In the genomic region with DNA sequence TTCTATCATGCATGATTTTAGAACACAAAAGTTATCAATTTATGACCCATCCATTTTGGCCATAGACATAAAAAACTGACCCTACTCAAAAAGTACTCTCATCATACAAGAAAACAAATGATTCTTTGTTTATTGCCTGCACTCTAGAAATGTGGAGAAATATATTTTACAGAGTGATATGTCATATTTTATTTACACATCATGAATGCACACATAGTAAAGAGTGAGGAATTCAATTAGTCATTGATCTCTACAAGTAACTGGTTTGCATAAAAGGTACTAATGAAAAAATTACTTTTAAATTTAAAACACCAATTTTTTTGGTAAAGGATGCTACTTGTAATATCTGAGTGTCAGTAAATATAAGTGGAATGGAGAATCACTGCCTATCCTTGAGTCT, we compare ENCODE assay signal across 25 cellular contexts.
"Had no signal": no experiment of that assay in that cellular context is flagged by ENCODE, and none has a peak within 500 bp of the region (broad histone marks: within the 10 kb centered on the region; RNA-seq: fewer than 3 reads in every experiment).

No MANE protein-coding gene starts in this region.

- H3K4me3 ChIP-seq: neural progenitor cell, ovary, psoas muscle, right lobe of liver, sigmoid colon, stomach, thoracic aorta, thyroid gland, tibial nerve, upper lobe of left lung, vagina had no signal

- H3K9me3 ChIP-seq: ovary, psoas muscle, right lobe of liver, stomach, thoracic aorta, thyroid gland, tibial nerve, upper lobe of left lung, vagina had no signal

- FAIRE-seq: small intestine, urothelium cell line had no signal

- H3K27ac ChIP-seq: neural progenitor cell, ovary, parathyroid adenoma, psoas muscle, right lobe of liver, sigmoid colon, stomach, thoracic aorta, thyroid gland, tibial nerve, upper lobe of left lung, vagina had no signal

- H3K36me3 ChIP-seq: neural progenitor cell, ovary, right lobe of liver, sigmoid colon, stomach, thoracic aorta, thyroid gland, tibial nerve, upper lobe of left lung, vagina had no signal

- DNase-seq: occipital lobe; ovary; posterior cingulate gyrus; psoas muscle; right cardiac atrium; right lobe of liver; sigmoid colon; small intestine; stimulated activated CD4-positive, alpha-beta T cell treated with anti-CD3 and anti-CD28 coated beads, Interleukin-15, amount 100 ng/mL, for 24 hours; stimulated activated CD4-positive, alpha-beta T cell treated with anti-CD3 and anti-CD28 coated beads, Interleukin-2, amount 100 ng/mL, for 24 hours; stimulated activated CD4-positive, alpha-beta T cell treated with anti-CD3 and anti-CD28 coated beads, Interleukin-2, amount 100 ng/mL, for 48 hours; stimulated activated CD4-positive, alpha-beta T cell treated with anti-CD3 and anti-CD28 coated beads, Interleukin-4, amount 100 ng/mL, for 24 hours; stimulated activated naive B cell treated with anti-CD40 and anti-IgM and Interleukin-4, amounts not matched to agents 10 μg/mL and 1 μg/mL and 100 μg/mL, for 72 hours; stimulated activated naive CD4-positive, alpha-beta T cell treated with Interleukin-2 at 50 U/mL for 16 hours; stomach; thyroid gland; trophoblast cell; upper lobe of left lung had no signal

- H3K4me1 ChIP-seq: parathyroid adenoma, psoas muscle, right lobe of liver, thyroid gland, tibial nerve, upper lobe of left lung, vagina had no signal

- H3K27me3 ChIP-seq: neural progenitor cell, ovary, right lobe of liver, sigmoid colon, stomach, thyroid gland, tibial nerve, upper lobe of left lung, vagina had no signal

- ATAC-seq: psoas muscle; right cardiac atrium; right lobe of liver; stimulated activated effector memory CD8-positive, alpha-beta T cell treated with anti-CD3 and anti-CD28 coated beads, Interleukin-12 subunit alpha, Interleukin-12 subunit beta, amount 100 ng/mL, for 72 hours; stimulated activated naive B cell treated with anti-CD40 and anti-IgM and Interleukin-4, amounts not matched to agents 10 μg/mL and 1 μg/mL and 100 μg/mL, for 72 hours had no signal
